Comparison of ENCODE assay signal across 29 cellular contexts in the genomic region with DNA sequence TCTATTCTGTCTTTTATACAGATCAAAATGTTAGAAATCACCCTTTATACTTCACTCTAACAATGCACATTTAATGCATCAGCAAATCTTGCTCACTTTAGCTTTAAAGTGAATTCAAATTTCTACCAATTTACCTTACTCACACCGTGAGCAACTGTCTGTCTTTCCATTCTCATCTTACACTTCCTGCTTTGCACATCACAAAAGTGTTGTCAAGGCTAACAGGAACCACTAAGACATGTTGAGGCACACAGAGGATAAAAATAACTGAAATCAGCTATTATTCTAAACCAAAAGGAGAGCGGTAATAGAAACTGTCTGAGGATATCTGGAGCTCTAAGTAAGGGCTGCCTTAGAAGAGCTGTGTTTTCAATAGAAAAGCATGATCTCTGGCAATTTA.
"Had no signal": no experiment of that assay in that cellular context is flagged by ENCODE, and none has a peak within 500 bp of the region (broad histone marks: within the 10 kb centered on the region; RNA-seq: fewer than 3 reads in every experiment).

No MANE protein-coding gene starts in this region.

- H3K4me3 ChIP-seq: ascending aorta, body of pancreas, cardiac muscle cell, MG63, SJCRH30 had no signal

- ATAC-seq: activated CD4-positive, CD25-positive, alpha-beta regulatory T cell treated with anti-CD3 and anti-CD28 coated beads, Interleukin-2, amount 50 U/mL, for 24 hours; activated CD8-positive, alpha-beta T cell treated with anti-CD3 and anti-CD28 coated beads for 36 hours; activated naive CD4-positive, alpha-beta T cell treated with anti-CD3 and anti-CD28 coated beads, Interleukin-2, amount 50 U/mL, for 72 hours; activated naive CD8-positive, alpha-beta T cell treated with anti-CD3 and anti-CD28 coated beads, Interleukin-2, amount 50 U/mL, for 24 hours; body of pancreas; Panc1; SK-N-SH treated with all-trans-retinoic acid at 6 μM for 48 hours had no signal

- DNase-seq: activated CD4-positive, alpha-beta T cell treated with anti-CD3 and anti-CD28 coated beads for 4 hours; activated CD8-positive, alpha-beta memory T cell treated with anti-CD3 and anti-CD28 coated beads, Interleukin-2, amount 50 U/mL, for 48 hours; activated CD8-positive, alpha-beta T cell treated with anti-CD3 and anti-CD28 coated beads for 36 hours; activated effector memory CD4-positive, alpha-beta T cell treated with Interleukin-2 at 50 U/mL for 16 hours; activated naive CD4-positive, alpha-beta T cell; activated naive CD8-positive, alpha-beta T cell treated with anti-CD3 and anti-CD28 coated beads, Interleukin-2, amount 50 U/mL, for 24 hours; activated T-cell treated with anti-CD3 and anti-CD28 coated beads, Interleukin-2, amount 50 U/mL, for 24 hours; amniotic stem cell; body of pancreas; cerebellar nuclear complex; MG63; NCI-H1105 treated with DMSO at 0.1 percent for 48 hours; NCI-H1436 treated with DMSO at 0.1 percent for 48 hours; NCI-H187; NCI-H2081 treated with DMSO at 0.1 percent for 48 hours; NCI-H2171 treated with DMSO at 0.1 percent for 48 hours; NCI-H226; NCI-H526; NCI-H774; OCI-M1; Right ventricle myocardium superior; RPMI8226; SJCRH30 had no signal

- H3K36me3 ChIP-seq: ascending aorta, cardiac muscle cell, MG63, SJCRH30 had no signal

- H3K4me1 ChIP-seq: ascending aorta, body of pancreas, SJCRH30 had no signal

- H3K27me3 ChIP-seq: ascending aorta, body of pancreas, cardiac muscle cell, MG63, SJCRH30 had no signal

- H3K27ac ChIP-seq: ascending aorta, body of pancreas, cardiac muscle cell, SJCRH30 had no signal

- H3K9me3 ChIP-seq: ascending aorta, MG63, SJCRH30 had no signal
